ENCODE assay signal across 4 cellular contexts in the genomic region with DNA sequence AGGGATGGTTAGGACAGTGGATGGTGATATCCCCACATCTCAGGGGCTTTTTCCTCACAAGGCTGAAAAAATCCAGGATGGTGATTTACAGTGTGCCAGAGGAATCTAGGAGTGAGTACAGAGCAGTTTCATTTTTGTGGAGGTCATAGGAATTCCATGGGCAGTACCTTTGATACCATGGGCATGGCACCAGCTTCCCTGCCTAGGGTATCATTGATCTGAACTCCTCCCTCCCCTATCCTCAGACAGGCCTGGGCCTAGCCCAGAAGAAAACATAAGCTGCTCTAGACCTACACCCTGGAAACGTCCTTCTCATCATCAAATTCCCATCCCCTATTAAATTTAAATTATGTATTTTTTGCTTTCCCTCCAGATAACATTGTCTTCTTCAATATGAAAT.
"Had no signal": no experiment of that assay in that cellular context is flagged by ENCODE, and none has a peak within 500 bp of the region (broad histone marks: within the 10 kb centered on the region; RNA-seq: fewer than 3 reads in every experiment).

No MANE protein-coding gene starts in this region.

- H3K4me2 ChIP-seq: GM23338 had no signal

- DNase-seq: H9, HCEC 1CT, KBM-7 had no signal

- H3K4me3 ChIP-seq: GM23338 had no signal

- ATAC-seq: GM23338 had no signal

- H2AFZ ChIP-seq: GM23338 had no signal
